23 cellular contexts compared by ENCODE assay signal in the genomic region with DNA sequence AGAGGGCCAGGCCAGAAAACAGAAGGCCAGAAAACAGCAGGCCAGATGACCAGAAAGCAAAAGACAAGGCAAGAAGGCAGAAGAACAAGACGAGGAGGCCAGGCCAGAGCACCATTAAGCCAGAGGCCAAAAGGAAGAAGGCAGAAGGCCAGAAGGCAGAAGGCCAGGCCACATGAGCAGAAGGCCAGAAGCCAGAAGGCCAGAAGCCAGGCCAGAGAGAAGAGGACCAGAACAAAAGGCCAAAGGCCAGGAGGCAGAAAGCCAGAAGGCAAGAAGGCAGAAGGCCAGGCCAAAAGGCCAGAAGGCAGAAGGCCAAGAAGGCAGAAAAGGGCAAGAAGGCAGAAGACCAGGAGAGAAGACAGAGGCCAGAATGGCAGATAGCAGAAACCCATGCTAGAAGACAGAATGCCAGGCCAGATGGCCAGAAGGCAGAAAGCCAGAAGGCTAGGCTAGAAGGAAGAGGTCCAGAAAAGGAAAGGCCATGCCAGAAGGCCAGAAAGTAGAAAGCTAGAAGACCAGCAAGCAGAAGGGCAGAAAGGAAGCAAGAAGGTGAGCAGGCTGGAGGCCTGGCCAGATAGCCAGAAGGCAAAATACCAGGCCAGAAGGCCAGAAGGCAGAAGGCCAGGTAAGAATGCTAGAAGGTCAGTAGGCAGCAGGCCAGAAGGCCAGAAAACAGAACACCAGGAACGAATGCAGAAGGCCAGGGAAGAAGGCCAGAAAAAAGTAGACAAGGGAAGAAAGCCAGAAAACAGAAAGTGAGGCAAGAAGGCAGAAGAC.
DNase-seq lines count a peak whose midpoint lies in the region; TF ChIP-seq lines count a peak whose summit lies in the region.
"Had no signal": no experiment of that assay in that cellular context is flagged by ENCODE, and none has a peak within 500 bp of the region (broad histone marks: within the 10 kb centered on the region; RNA-seq: fewer than 3 reads in every experiment).

No MANE protein-coding gene starts in this region.

- H3K27ac Mint-ChIP-seq in Caco-2 (ENCODE audit: unreplicated experiment) (peak overlapping the region; percentile 23), endothelial cell (ENCODE audit: unreplicated experiment) (peak overlapping the region; percentile 54)
- H3K27ac Mint-ChIP-seq: CD8-positive, alpha-beta T cell had no signal

- H3K4me3 ChIP-seq in Caco-2 (ENCODE audit: low read depth, low read length): no peak overlapping the region
- H3K4me3 ChIP-seq in mesendoderm (ENCODE audit: low read length): peak overlapping the region; percentile 25
- H3K4me3 ChIP-seq in subcutaneous abdominal adipose tissue (ENCODE audit: low read depth in 1 of 5, low read length in 5 of 5): peak overlapping the region in 3 of 5 donors; percentile 12 to 20 (median 19)
- H3K4me3 ChIP-seq: A549; BLaER1 treated with 17β-estradiol and CSF1 and Interleukin-3, amounts not matched to agents 10 nM and 100 nM; GM23248; K562; SK-N-MC had no signal

- no peak overlapping the region for H3K9ac ChIP-seq in mesendoderm (ENCODE audit: low read length)
- no peak overlapping the region for H3K9ac ChIP-seq in subcutaneous abdominal adipose tissue (ENCODE audit: low read length in 5 of 5)
- H3K9ac ChIP-seq: BLaER1 treated with 17β-estradiol and CSF1 and Interleukin-3, amounts not matched to agents 10 nM and 100 nM; GM23248 had no signal

- no peak overlapping the region for H4K5ac ChIP-seq in mesendoderm (ENCODE audit: low read length)

- CTCF ChIA-PET in Caco-2 (lab: Charles Lee): no interaction called here

- H2AK5ac ChIP-seq in mesendoderm (ENCODE audit: low read length): no peak overlapping the region

- no peak overlapping the region for H3K4me2 ChIP-seq in mesendoderm (ENCODE audit: low read length)
- H3K4me2 ChIP-seq: A549; BLaER1 treated with 17β-estradiol and CSF1 and Interleukin-3, amounts not matched to agents 10 nM and 100 nM had no signal

- H3K18ac ChIP-seq in mesendoderm (ENCODE audit: low read length): no peak overlapping the region

- no peaks in the 10 kb centered on the region for H3K79me1 ChIP-seq in mesendoderm (ENCODE audit: low read length)

- H3K4me1 ChIP-seq in Caco-2 (no peaks in the 10 kb centered on the region), mesendoderm (ENCODE audit: control insufficient read depth, low read depth, low read length) (no peaks in the 10 kb centered on the region), subcutaneous abdominal adipose tissue (ENCODE audit: control insufficient read depth in 5 of 5, insufficient read depth in 5 of 5, low read length in 5 of 5) (peaks cover 2 to 40% (median 30%) of the 10 kb centered on the region in 5 donors)
- H3K4me1 ChIP-seq: A549 had no signal

- BruUV-seq in Caco-2 (replicated peaks; lab: Mats Ljungman, UMichigan): no TSS peak

- H3K9me3 Mint-ChIP-seq in Caco-2 (ENCODE audit: unreplicated experiment) (peaks cover 76% of the 10 kb centered on the region), endothelial cell (ENCODE audit: unreplicated experiment) (peaks cover 79% of the 10 kb centered on the region)

- no peak overlapping the region for H3K56ac ChIP-seq in mesendoderm (ENCODE audit: low read length)

- H3K27ac ChIP-seq in mesendoderm (ENCODE audit: low read depth, low read length): no peak overlapping the region
- no peak overlapping the region for H3K27ac ChIP-seq in subcutaneous abdominal adipose tissue (ENCODE audit: low read depth, low read length)
- H3K27ac ChIP-seq: A549; BLaER1 treated with 17β-estradiol and CSF1 and Interleukin-3, amounts not matched to agents 10 nM and 100 nM; GM23248; SK-N-MC had no signal

- H3K4me3 Mint-ChIP-seq in Caco-2 (ENCODE audit: unreplicated experiment) (no peak overlapping the region), endothelial cell (ENCODE audit: unreplicated experiment) (peak overlapping the region; percentile 66)
- H3K4me3 Mint-ChIP-seq: CD8-positive, alpha-beta T cell had no signal

- no peak overlapping the region for H2BK5ac ChIP-seq in mesendoderm (ENCODE audit: low read length)

- no peak overlapping the region for H2BK15ac ChIP-seq in mesendoderm (replicated peaks; ENCODE audit: low read depth)

- no peak for TF ChIP-seq CTCF in Caco-2 (IDR thresholded peaks at IDR 0.05; ENCODE audit: insufficient read depth in 1 of 2, low read depth in 1 of 2, low read length in 1 of 2, severe bottlenecking in 1 of 2, unreplicated experiment in 1 of 2)
- no peak for TF ChIP-seq CTCF in endothelial cell (IDR thresholded peaks at IDR 0.05; ENCODE audit: unreplicated experiment)

- H3K36me3 ChIP-seq in Caco-2 (ENCODE audit: control insufficient read depth, insufficient read depth, low read length) (no peaks in the 10 kb centered on the region), mesendoderm (ENCODE audit: control insufficient read depth, insufficient read depth, low read length) (no peaks in the 10 kb centered on the region), subcutaneous abdominal adipose tissue (ENCODE audit: control insufficient read depth in 5 of 5, insufficient read depth in 5 of 5, low read length in 5 of 5) (no peaks in the 10 kb centered on the region)
- H3K36me3 ChIP-seq: BLaER1 treated with 17β-estradiol and CSF1 and Interleukin-3, amounts not matched to agents 10 nM and 100 nM had no signal

- H3K27me3 Mint-ChIP-seq in Caco-2 (ENCODE audit: insufficient read depth, unreplicated experiment) (no peaks in the 10 kb centered on the region), endothelial cell (ENCODE audit: unreplicated experiment) (peaks cover 24% of the 10 kb centered on the region)

- POLR2A ChIA-PET in Caco-2 (lab: Charles Lee): no interaction called here

- H3K4ac ChIP-seq in mesendoderm (ENCODE audit: low read depth, low read length): no peak overlapping the region

- H3K79me2 ChIP-seq in mesendoderm (ENCODE audit: control insufficient read depth, insufficient read depth, low read length): no peaks in the 10 kb centered on the region

- intact Hi-C loops in Caco-2 (cut with micrococcal nuclease; ENCODE audit: unreplicated experiment): no loop called here
- intact Hi-C loops in cardiac septum (cut with DNase I): no loop called here

- H4K8ac ChIP-seq in mesendoderm (ENCODE audit: low read depth, low read length): no peak overlapping the region

- H2BK120ac ChIP-seq in mesendoderm (ENCODE audit: low read depth, low read length): no peak overlapping the region

- H3K27me3 ChIP-seq in Caco-2 (replicated peaks; ENCODE audit: control insufficient read depth, insufficient read depth, low read length) (no peaks in the 10 kb centered on the region), mesendoderm (ENCODE audit: insufficient read depth, low read length, poor library complexity) (no peaks in the 10 kb centered on the region), subcutaneous abdominal adipose tissue (ENCODE audit: control insufficient read depth in 5 of 5, insufficient read depth in 4 of 5, low read length in 5 of 5) (no peaks in the 10 kb centered on the region)
- H3K27me3 ChIP-seq: BLaER1 treated with 17β-estradiol and CSF1 and Interleukin-3, amounts not matched to agents 10 nM and 100 nM had no signal

- H3K9me3 ChIP-seq in Caco-2 (peaks cover 11% of the 10 kb centered on the region; the same call in 1 of the 2 replicates), subcutaneous abdominal adipose tissue (ENCODE audit: control insufficient read depth in 5 of 5, low read length in 5 of 5) (peaks cover 2 to 45% (median 37%) of the 10 kb centered on the region in 5 donors)
- H3K9me3 ChIP-seq: A549 had no signal

- DNase-seq in Caco-2: no peak
- DNase-seq in endothelial cell (ENCODE audit: low spot score): no peak
- no peak for DNase-seq in mesendoderm
- no peak for DNase-seq in stimulated activated naive CD4-positive, alpha-beta T cell (lab: John Stamatoyannopoulos, UW)
- DNase-seq in cardiac septum (ENCODE audit: low spot score): no peak
- DNase-seq in NCI-H526 treated with DMSO at 0.1 percent for 48 hours (lab: John Stamatoyannopoulos, UW): no peak
- DNase-seq: AML-193; CD8-positive, alpha-beta T cell; DMS153; DND-41; GM23248; H7; Kasumi-1; NCI-H1105 treated with DMSO at 0.1 percent for 48 hours; NCI-H1694; NCI-H2029 treated with DMSO at 0.1 percent for 48 hours; NCI-H446 treated with DMSO at 0.1 percent for 48 hours; SIG-M5 had no signal

- WGBS in mesendoderm (ENCODE audit: extremely low coverage, insufficient coverage, low lambda C conversion rate): no CpG with 5 or more reads among the region's 2 CpGs

- no peak overlapping the region for H3K23ac ChIP-seq in mesendoderm (ENCODE audit: low read length)

- no peaks in the 10 kb centered on the region for H3K36me3 Mint-ChIP-seq in Caco-2 (ENCODE audit: insufficient read depth, unreplicated experiment)
- peaks cover 58% of the 10 kb centered on the region for H3K36me3 Mint-ChIP-seq in endothelial cell (ENCODE audit: low read depth, unreplicated experiment)
- H3K36me3 Mint-ChIP-seq: CD8-positive, alpha-beta T cell had no signal

- H3K4me1 Mint-ChIP-seq in Caco-2 (ENCODE audit: low read depth, unreplicated experiment) (no peaks in the 10 kb centered on the region), endothelial cell (ENCODE audit: unreplicated experiment) (no peaks in the 10 kb centered on the region)
